In genomic region chr3:52396907-52397591, GRCh38 we compare ENCODE assay signal across 12 cellular contexts. TPM values are rescaled to one million over a fixed set of nuclear protein-coding genes. Genes with fewer than 3 reads are reported as not detected.
"Had no signal": no experiment of that assay in that cellular context is flagged by ENCODE, and none has a peak within 500 bp of the region (broad histone marks: within the 10 kb centered on the region; RNA-seq: fewer than 3 reads in every experiment).

No MANE protein-coding gene starts in this region.

- H3K27me3 Mint-ChIP-seq: activated naive CD8-positive, alpha-beta T cell; naive thymus-derived CD4-positive, alpha-beta T cell; progenitor cell of endocrine pancreas had no signal

- ATAC-seq: gastrocnemius medialis; heart left ventricle; naive thymus-derived CD4-positive, alpha-beta T cell; sciatic nerve had no signal

- H3K4me1 ChIP-seq: gastrocnemius medialis, testis had no signal

- H3K27ac ChIP-seq: gastrocnemius medialis, heart left ventricle, stomach, testis had no signal

- H3K9me3 ChIP-seq: gastrocnemius medialis, heart left ventricle, stomach, testis had no signal

- H3K4me1 Mint-ChIP-seq: naive thymus-derived CD4-positive, alpha-beta T cell had no signal

- H3K4me3 Mint-ChIP-seq: activated naive CD8-positive, alpha-beta T cell; naive thymus-derived CD4-positive, alpha-beta T cell had no signal

- H3K4me3 ChIP-seq: gastrocnemius medialis, heart left ventricle, stomach, testis had no signal

- H3K27me3 ChIP-seq: gastrocnemius medialis, heart left ventricle, stomach, testis had no signal

- H3K27ac Mint-ChIP-seq: activated naive CD8-positive, alpha-beta T cell; progenitor cell of endocrine pancreas had no signal

- H3K9me3 Mint-ChIP-seq: naive thymus-derived CD4-positive, alpha-beta T cell had no signal

- DNase-seq: activated CD4-positive, CD25-positive, alpha-beta regulatory T cell treated with anti-CD3 and anti-CD28 coated beads, Interleukin-2, amount 50 U/mL, for 72 hours; activated gamma-delta T cell; dermis blood vessel endothelial cell; gastrocnemius medialis; naive thymus-derived CD4-positive, alpha-beta T cell; nucleus accumbens; stomach; testis had no signal

RNA-seq across cellular contexts. Expression of gene SEMA3G, which starts 47.9 kb away (rescaled TPM):
- polyA plus RNA-seq: naive thymus-derived CD4-positive, alpha-beta T cell had no signal

RNA-seq across cellular contexts. Expression of gene TNNC1, which starts 56.8 kb away (rescaled TPM):
- total RNA-seq: dermis blood vessel endothelial cell had no signal
